Comparison of ENCODE assay signal across 9 cellular contexts in genomic region chr2:24409700-24410556, GRCh38. TPM values are rescaled to one million over a fixed set of nuclear protein-coding genes. Genes with fewer than 3 reads are reported as not detected.
DNase-seq lines count a peak whose midpoint lies in the region; ATAC-seq and TF ChIP-seq lines count a peak whose summit lies in the region.
"Had no signal": no experiment of that assay in that cellular context is flagged by ENCODE, and none has a peak within 500 bp of the region (broad histone marks: within the 10 kb centered on the region; RNA-seq: fewer than 3 reads in every experiment).

No MANE protein-coding gene starts in this region.

- no peaks in the 10 kb centered on the region for H3K9me3 Mint-ChIP-seq in Caco-2 (ENCODE audit: unreplicated experiment)
- no peaks in the 10 kb centered on the region for H3K9me3 Mint-ChIP-seq in activated CD4-positive, alpha-beta T cell treated with anti-CD3 and anti-CD28 coated beads, Interleukin-2, amount 10 ng/mL, durations not matched to agents 7 days and 5 days
- no peaks in the 10 kb centered on the region for H3K9me3 Mint-ChIP-seq in neural crest cell
- H3K9me3 Mint-ChIP-seq: stimulated activated naive CD8-positive, alpha-beta T cell treated with anti-CD3 and anti-CD28 coated beads, Interleukin-15, Interleukin-2, amounts not matched to agents 100 ng/mL and 50 ng/mL, for 24 hours had no signal

- no peaks in the 10 kb centered on the region for H3K36me3 ChIP-seq in Caco-2 (ENCODE audit: control insufficient read depth, insufficient read depth, low read length)

- no peak overlapping the region for H3K4me3 ChIP-seq in Caco-2 (ENCODE audit: low read depth, low read length)
- H3K4me3 ChIP-seq in fibroblast of the aortic adventitia (ENCODE audit: low read depth, low read length) = no peak overlapping the region

- H3K4me1 Mint-ChIP-seq in Caco-2 (ENCODE audit: low read depth, unreplicated experiment) = no peaks in the 10 kb centered on the region
- H3K4me1 Mint-ChIP-seq in activated CD4-positive, alpha-beta T cell treated with anti-CD3 and anti-CD28 coated beads, Interleukin-2, amount 10 ng/mL, durations not matched to agents 7 days and 5 days = no peaks in the 10 kb centered on the region
- peaks cover 28% of the 10 kb centered on the region for H3K4me1 Mint-ChIP-seq in neural crest cell

- H3K27me3 Mint-ChIP-seq in Caco-2 (ENCODE audit: insufficient read depth, unreplicated experiment) (no peaks in the 10 kb centered on the region), neural crest cell (ENCODE audit: low read depth) (peaks cover 3% of the 10 kb centered on the region)
- H3K27me3 Mint-ChIP-seq in activated CD4-positive, alpha-beta T cell treated with anti-CD3 and anti-CD28 coated beads, Interleukin-2, amount 10 ng/mL, durations not matched to agents 7 days and 5 days = peaks cover 10% of the 10 kb centered on the region

- intact Hi-C loops in Caco-2 (cut with micrococcal nuclease; ENCODE audit: unreplicated experiment) = loop anchor here (1.0 to 10.0 kb wide), 6 partner anchors 275 to 785 kb away; partner anchors contain the start of gene ADCY3
- intact Hi-C loops in posterior vena cava (cut with DNase I) = loop anchor here in 1 of 2 donors (5.0 to 10.0 kb wide), 2 partner anchors 285 to 417 kb away; no protein-coding TSS in a partner anchor

- ATAC-seq in HG03378 (IDR thresholded peaks at IDR 0.05; ENCODE audit: unreplicated experiment) = peak; percentile 49

- CTCF ChIA-PET in Caco-2 (lab: Charles Lee) = interaction anchor here (0.6 to 3.5 kb wide), 5 partner anchors 8 to 418 kb away, joined by 3 to 37 read pairs (median 7); no protein-coding TSS in a partner anchor
- CTCF ChIA-PET in activated CD4-positive, alpha-beta T cell treated with anti-CD3 and anti-CD28 coated beads, Interleukin-2, amount 10 ng/mL, durations not matched to agents 7 days and 5 days (lab: Charles Lee) = interaction anchor here (0.6 to 3.7 kb wide), 10 partner anchors 11 to 720 kb away, joined by 3 to 26 read pairs (median 4); no protein-coding TSS in a partner anchor

- BruUV-seq in Caco-2 (replicated peaks; lab: Mats Ljungman, UMichigan) = no TSS peak

- DNase-seq in Caco-2 (peak; percentile 49 to 66), NCI-H510A (lab: John Stamatoyannopoulos, UW) (peak; percentile 11), fibroblast of the aortic adventitia (ENCODE audit: low read depth) (peak; percentile 84), neural crest cell (ENCODE audit: low read depth, low spot score) (peak; percentile 44), posterior vena cava (ENCODE audit: low spot score) (no peak)
- peak; percentile 51 for DNase-seq in activated CD4-positive, alpha-beta T cell treated with anti-CD3 and anti-CD28 coated beads, Interleukin-2, amount 10 ng/mL, durations not matched to agents 7 days and 5 days
- DNase-seq in activated effector memory CD4-positive, alpha-beta T cell treated with anti-CD3 and anti-CD28 coated beads, Interleukin-2, amount 50 U/mL, for 16 hours = no peak

- H3K4me3 Mint-ChIP-seq in Caco-2 (ENCODE audit: unreplicated experiment) (no peak overlapping the region), neural crest cell (peak overlapping the region; percentile 47)
- no peak overlapping the region for H3K4me3 Mint-ChIP-seq in activated CD4-positive, alpha-beta T cell treated with anti-CD3 and anti-CD28 coated beads, Interleukin-2, amount 10 ng/mL, durations not matched to agents 7 days and 5 days
- H3K4me3 Mint-ChIP-seq: stimulated activated naive CD8-positive, alpha-beta T cell treated with anti-CD3 and anti-CD28 coated beads, Interleukin-15, Interleukin-2, amounts not matched to agents 100 ng/mL and 50 ng/mL, for 24 hours had no signal

- no peaks in the 10 kb centered on the region for H3K4me1 ChIP-seq in Caco-2

- H3K27me3 ChIP-seq in Caco-2 (replicated peaks; ENCODE audit: control insufficient read depth, insufficient read depth, low read length) = no peaks in the 10 kb centered on the region

- TF ChIP-seq CTCF in Caco-2 (IDR thresholded peaks at IDR 0.05; ENCODE audit: insufficient read depth in 1 of 2, low read depth in 1 of 2, low read length in 1 of 2, severe bottlenecking in 1 of 2, unreplicated experiment in 1 of 2) = peak; percentile 80 to 90
- TF ChIP-seq CTCF in fibroblast of the aortic adventitia (IDR thresholded peaks at IDR 0.05; ENCODE audit: insufficient read depth, low read length) = peak; percentile 82
- peak; percentile 90 for TF ChIP-seq CTCF in neural crest cell (conservative IDR thresholded peaks at IDR 0.05)

- no peaks in the 10 kb centered on the region for H3K9me3 ChIP-seq in Caco-2

- H3K36me3 Mint-ChIP-seq in Caco-2 (ENCODE audit: insufficient read depth, unreplicated experiment) = no peaks in the 10 kb centered on the region
- H3K36me3 Mint-ChIP-seq in activated CD4-positive, alpha-beta T cell treated with anti-CD3 and anti-CD28 coated beads, Interleukin-2, amount 10 ng/mL, durations not matched to agents 7 days and 5 days (ENCODE audit: low read depth) = no peaks in the 10 kb centered on the region
- H3K36me3 Mint-ChIP-seq in neural crest cell (ENCODE audit: low read depth) = no peaks in the 10 kb centered on the region

- H3K27ac Mint-ChIP-seq in Caco-2 (ENCODE audit: unreplicated experiment) (no peak overlapping the region), neural crest cell (ENCODE audit: unreplicated experiment) (no peak overlapping the region)
- no peak overlapping the region for H3K27ac Mint-ChIP-seq in activated CD4-positive, alpha-beta T cell treated with anti-CD3 and anti-CD28 coated beads, Interleukin-2, amount 10 ng/mL, durations not matched to agents 7 days and 5 days
- H3K27ac Mint-ChIP-seq: stimulated activated naive CD8-positive, alpha-beta T cell treated with anti-CD3 and anti-CD28 coated beads, Interleukin-15, Interleukin-2, amounts not matched to agents 100 ng/mL and 50 ng/mL, for 24 hours had no signal

- POLR2A ChIA-PET in Caco-2 (lab: Charles Lee) = no interaction called here
- POLR2A ChIA-PET in activated CD4-positive, alpha-beta T cell treated with anti-CD3 and anti-CD28 coated beads, Interleukin-2, amount 10 ng/mL, durations not matched to agents 7 days and 5 days (lab: Charles Lee) = no interaction called here

RNA-seq across cellular contexts. Expression of gene ITSN2, which starts 49.6 kb away (rescaled TPM):
- total RNA-seq in Caco-2 (2022) = 42.8 and 49.4 TPM in 2 replicates
- total RNA-seq in activated CD4-positive, alpha-beta T cell treated with anti-CD3 and anti-CD28 coated beads, Interleukin-2, amount 10 ng/mL, durations not matched to agents 7 days and 5 days = 10 to 100 TPM; 72.8 to 76.6 TPM
- total RNA-seq in fibroblast of the aortic adventitia (ENCODE audit: low replicate concordance) = 23.9 and 32.4 TPM in 2 replicates
- 13.6 and 13.7 TPM in 2 replicates for total RNA-seq in neural crest cell
- total RNA-seq in posterior vena cava = 10 to 100 TPM; 57.7 to 77.0 TPM

Comparison
In these comparisons a context has a peak if more than half of its experiments do, and no peak if none do; other contexts are left out.
1. DNase-seq: peak in Caco-2 (2 of 2), NCI-H510A (single experiment), activated CD4-positive, alpha-beta T cell treated with anti-CD3 and anti-CD28 coated beads, Interleukin-2, amount 10 ng/mL, durations not matched to agents 7 days and 5 days (single experiment), fibroblast of the aortic adventitia (single experiment) and neural crest cell (single experiment); none in posterior vena cava (single experiment) and activated effector memory CD4-positive, alpha-beta T cell treated with anti-CD3 and anti-CD28 coated beads, Interleukin-2, amount 50 U/mL, for 16 hours (single experiment).
2. Peak in every context shown above with its lines, with median percentiles within 50 percentile points of each other: CTCF ChIP-seq.